Comparison of ENCODE assay signal across 8 cellular contexts in genomic region chr7:139767561-139767982, GRCh38. TPM values are rescaled to one million over a fixed set of nuclear protein-coding genes. Genes with fewer than 3 reads are reported as not detected.
DNase-seq lines count a peak whose midpoint lies in the region; ATAC-seq, FAIRE-seq and TF ChIP-seq lines count a peak whose summit lies in the region.

No MANE protein-coding gene starts in this region.

- ATAC-seq in GM19452 (IDR thresholded peaks at IDR 0.05; ENCODE audit: unreplicated experiment) (peak; percentile 96), HG03439 (IDR thresholded peaks at IDR 0.05; ENCODE audit: unreplicated experiment) (peak; percentile 59)

- DNase-seq in CD4-positive, alpha-beta memory T cell = peak in 4 of 5 donors; percentile 56 to 67 (median 60)
- no peak for DNase-seq in endothelial cell (ENCODE audit: low spot score)
- DNase-seq in superior temporal gyrus (ENCODE audit: extremely low spot score) = no peak
- DNase-seq in urothelium cell line (ENCODE audit: low spot score) = no peak
- no peak for DNase-seq in AG08396 (ENCODE audit: low spot score)
- no peak for DNase-seq in HEK293T (ENCODE audit: extremely low spot score)

- H3K27me3 ChIP-seq in CD4-positive, alpha-beta memory T cell (ENCODE audit: insufficient read depth, low read length) = no peaks in the 10 kb centered on the region

- H3K4me1 Mint-ChIP-seq in CD4-positive, alpha-beta memory T cell = peaks cover 64 to 88% (median 77%) of the 10 kb centered on the region in 4 donors
- peaks cover 45% of the 10 kb centered on the region for H3K4me1 Mint-ChIP-seq in endothelial cell (ENCODE audit: unreplicated experiment)

- TF ChIP-seq CTCF in endothelial cell (IDR thresholded peaks at IDR 0.05; ENCODE audit: unreplicated experiment) = no peak

- no peaks in the 10 kb centered on the region for H3K27me3 Mint-ChIP-seq in CD4-positive, alpha-beta memory T cell
- peaks cover 6% of the 10 kb centered on the region for H3K27me3 Mint-ChIP-seq in endothelial cell (ENCODE audit: unreplicated experiment)

- H3K36me3 ChIP-seq in CD4-positive, alpha-beta memory T cell (ENCODE audit: insufficient read depth, low read length) = no peaks in the 10 kb centered on the region

- H3K9me3 ChIP-seq in CD4-positive, alpha-beta memory T cell (ENCODE audit: control insufficient read depth in 1 of 2, low read length in 2 of 2) = no peaks in the 10 kb centered on the region

- peak overlapping the region; percentile 56 for H3K27ac ChIP-seq in CD4-positive, alpha-beta memory T cell (ENCODE audit: low read depth, low read length)

- peak overlapping the region; percentile 0 to 93 (median 60) for H3K4me3 Mint-ChIP-seq in CD4-positive, alpha-beta memory T cell
- H3K4me3 Mint-ChIP-seq in endothelial cell (ENCODE audit: unreplicated experiment) = peak overlapping the region; percentile 28

- H3K4me1 ChIP-seq in CD4-positive, alpha-beta memory T cell (ENCODE audit: insufficient read depth, low read length) = peaks cover 58% of the 10 kb centered on the region

- CTCF ChIA-PET in CD4-positive, alpha-beta memory T cell (lab: Charles Lee; ENCODE audit: partially characterized antibody) = interaction anchor here (0.8 to 2.7 kb wide), 4 partner anchors 10 to 122 kb away, joined by 3 to 13 read pairs (median 6); no protein-coding TSS in a partner anchor
- CTCF ChIA-PET in HEK293T (lab: Yijun Ruan, JAX) = no interaction called here

- H3K9me3 Mint-ChIP-seq in CD4-positive, alpha-beta memory T cell = no peaks in the 10 kb centered on the region
- no peaks in the 10 kb centered on the region for H3K9me3 Mint-ChIP-seq in endothelial cell (ENCODE audit: unreplicated experiment)

- peaks cover 5 to 15% of the 10 kb centered on the region in 2 donors for H3K36me3 Mint-ChIP-seq in CD4-positive, alpha-beta memory T cell
- peaks cover 10% of the 10 kb centered on the region for H3K36me3 Mint-ChIP-seq in endothelial cell (ENCODE audit: low read depth, unreplicated experiment)

- peak overlapping the region; percentile 84 to 91 (median 88) for H3K27ac Mint-ChIP-seq in CD4-positive, alpha-beta memory T cell
- H3K27ac Mint-ChIP-seq in endothelial cell (ENCODE audit: unreplicated experiment) = no peak overlapping the region

- POLR2A ChIA-PET in CD4-positive, alpha-beta memory T cell (lab: Charles Lee; ENCODE audit: partially characterized antibody) = interaction anchor here (0.6 to 3.3 kb wide), 11 partner anchors 11 to 496 kb away, joined by 3 to 63 read pairs (median 4); partner anchors contain the start of gene HIPK2
- POLR2A ChIA-PET in HEK293T (lab: Yijun Ruan, JAX) = no interaction called here

- intact Hi-C loops in CD4-positive, alpha-beta memory T cell (cut with micrococcal nuclease) = loop anchor here (1.0 kb wide), 2 partner anchors 9 kb away; no protein-coding TSS in a partner anchor

- FAIRE-seq in urothelium cell line (lab: Jason Lieb, UNC) = no peak

- H3K4me3 ChIP-seq in CD4-positive, alpha-beta memory T cell (ENCODE audit: low read length in 2 of 2) = peak overlapping the region in 1 of 2 donors; percentile 27

TF ChIP-seq in HEK293T, 16 proteins besides CTCF, POLR2A, EP300 and RAD21:
- no peak for TF ChIP-seq FOXK2 (IDR thresholded peaks at IDR 0.05)
- TF ChIP-seq LEF1 (IDR thresholded peaks at IDR 0.05; ENCODE audit: borderline replicate concordance) = no peak
- TF ChIP-seq HDGF (IDR thresholded peaks at IDR 0.05; ENCODE audit: borderline replicate concordance) = no peak
- no peak for TF ChIP-seq BHLHE40 (IDR thresholded peaks at IDR 0.05; ENCODE audit: borderline replicate concordance)

RNA-seq across cellular contexts. Expression of gene HIPK2, which starts 10.2 kb away (rescaled TPM):
- total RNA-seq in CD4-positive, alpha-beta memory T cell = 10 to 100 TPM; 31.2 to 34.1 TPM
- polyA plus RNA-seq in CD4-positive, alpha-beta memory T cell = 1 to 10 TPM in 1 of 2 donors, under 1 TPM in 1; 0.87 to 4.4 TPM
- 47.2 TPM for total RNA-seq in endothelial cell (ENCODE audit: unreplicated experiment)

Comparison
In these comparisons a context has a peak if more than half of its experiments do, and no peak if none do; other contexts are left out.
1. DNase-seq: peak in CD4-positive, alpha-beta memory T cell (4 of 5); none in endothelial cell (single experiment), superior temporal gyrus (single experiment), urothelium cell line (single experiment), AG08396 (single experiment) and HEK293T (single experiment).